In the genomic region with DNA sequence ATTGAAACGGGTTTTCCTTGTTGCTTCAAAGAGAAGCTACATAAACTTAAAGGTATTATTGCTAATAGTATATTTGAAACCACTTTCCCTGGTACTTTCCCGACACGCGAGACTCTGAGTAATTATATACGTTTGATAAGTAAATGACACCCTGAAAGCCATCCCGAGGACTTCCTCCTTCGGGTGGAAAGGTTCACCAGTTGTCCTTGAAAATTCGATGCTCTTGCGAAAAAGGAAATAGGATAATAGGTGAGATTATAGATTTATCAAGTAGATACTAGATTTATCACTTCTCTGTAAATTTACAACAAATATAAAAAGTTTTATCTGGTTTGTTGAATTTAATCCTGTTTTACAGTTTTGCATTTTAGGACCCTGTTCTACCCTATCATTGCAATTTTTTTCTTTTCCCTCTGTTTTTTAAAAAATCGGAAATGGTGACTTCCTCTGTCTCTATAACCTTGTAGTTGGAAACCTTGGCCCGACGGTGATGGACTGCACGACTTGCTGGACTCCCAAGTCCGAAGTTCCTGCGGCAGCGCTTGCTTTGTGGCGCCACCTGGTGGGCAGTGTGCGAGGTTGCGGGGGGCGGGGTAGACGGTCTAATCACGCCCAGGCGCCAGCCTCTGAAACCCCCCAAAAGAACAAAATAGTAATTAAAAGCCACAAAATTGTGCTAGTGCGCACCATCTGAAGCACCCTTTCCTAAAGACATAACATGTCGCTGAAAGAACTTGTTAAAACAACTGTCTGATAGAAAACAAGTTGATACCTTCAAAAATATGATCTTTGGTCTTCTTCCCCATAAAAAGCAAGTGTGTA, we compare ENCODE assay signal across 8 cellular contexts. TPM values are rescaled to one million over a fixed set of nuclear protein-coding genes. Genes with fewer than 3 reads are reported as not detected.
DNase-seq lines count a peak whose midpoint lies in the region; ATAC-seq and TF ChIP-seq lines count a peak whose summit lies in the region.

No MANE protein-coding gene starts in this region.

- peaks cover 5% of the 10 kb centered on the region for H3K9me3 Mint-ChIP-seq in activated T-cell treated with anti-CD3 and anti-CD28 coated beads, Interleukin-2, amount 50 U/mL, for 4 hours
- H3K9me3 Mint-ChIP-seq in neural crest cell = no peaks in the 10 kb centered on the region

- peak overlapping the region; percentile 89 for H2AFZ ChIP-seq in OCI-LY3 (ENCODE audit: low read depth, low read length)
- no peak overlapping the region for H2AFZ ChIP-seq in fibroblast of lung (ENCODE audit: low read length)

- H3K4me3 ChIP-seq in HL-60 (replicated peaks; ENCODE audit: insufficient read depth, low read length) = peak overlapping the region; percentile 63
- peak overlapping the region; percentile 80 for H3K4me3 ChIP-seq in OCI-LY3 (ENCODE audit: low read length)
- H3K4me3 ChIP-seq in fibroblast of lung (replicated peaks in 1 of 4; ENCODE audit: control extremely low read depth in 1 of 4, insufficient read depth in 1 of 4, low read depth in 3 of 4, low read length in 4 of 4) = peak overlapping the region in 2 of 4 experiments; percentile 65 to 75
- H3K4me3 ChIP-seq in tibial artery = peak overlapping the region in 1 of 2 donors; percentile 54

- no peaks in the 10 kb centered on the region for H3K79me2 ChIP-seq in OCI-LY3 (ENCODE audit: low read length)
- H3K79me2 ChIP-seq in fibroblast of lung (ENCODE audit: control insufficient read depth, insufficient read depth, low read length) = no peaks in the 10 kb centered on the region

- DNase-seq in COLO668 (lab: John Stamatoyannopoulos, UW; ENCODE audit: unreplicated experiment) = peak; percentile 81
- DNase-seq in HL-60 (ENCODE audit: low read depth in 1 of 2, low spot score in 1 of 2) = peak; percentile 74 to 84
- peak; percentile 69 for DNase-seq in activated T-cell treated with anti-CD3 and anti-CD28 coated beads, Interleukin-2, amount 50 U/mL, for 4 hours
- peak; percentile 78 to 88 for DNase-seq in fibroblast of lung (ENCODE audit: low read depth in 2 of 2)
- peak; percentile 98 for DNase-seq in neural crest cell (ENCODE audit: low read depth, low spot score)
- peak; percentile 59 to 87 for DNase-seq in tibial artery

- H3K36me3 ChIP-seq in OCI-LY3 (replicated peaks; ENCODE audit: low read depth, low read length) (no peaks in the 10 kb centered on the region), fibroblast of lung (ENCODE audit: control insufficient read depth, insufficient read depth, low read length) (no peaks in the 10 kb centered on the region), tibial artery (no peaks in the 10 kb centered on the region)

- TF ChIP-seq CTCF in HL-60 (IDR thresholded peaks at IDR 0.05; ENCODE audit: insufficient read depth, low read length) (peak; percentile 49), OCI-LY3 (IDR thresholded peaks at IDR 0.05; ENCODE audit: low read depth, low read length) (peak; percentile 95), fibroblast of lung (conservative IDR thresholded peaks at IDR 0.05 in 1 of 2, IDR thresholded peaks at IDR 0.05 in 1 of 2; ENCODE audit: low read depth in 1 of 2, low read length in 2 of 2) (peak; percentile 83 to 94), neural crest cell (conservative IDR thresholded peaks at IDR 0.05) (peak; percentile 95), tibial artery (IDR thresholded peaks at IDR 0.05) (peak; percentile 60 to 72)

- H3K9ac ChIP-seq in OCI-LY3 (ENCODE audit: low read length) (peak overlapping the region; percentile 45), fibroblast of lung (ENCODE audit: insufficient read depth, low read length) (no peak overlapping the region)

- no peak overlapping the region for H3K27ac Mint-ChIP-seq in neural crest cell (ENCODE audit: unreplicated experiment)

- H3K27me3 ChIP-seq in HL-60 (ENCODE audit: insufficient read depth, poor library complexity, severe bottlenecking) (peaks cover 36% of the 10 kb centered on the region), OCI-LY3 (ENCODE audit: low read depth, low read length) (no peaks in the 10 kb centered on the region), fibroblast of lung (ENCODE audit: control insufficient read depth, insufficient read depth, low read length) (peaks cover 8% of the 10 kb centered on the region), tibial artery (peaks cover 15 to 100% of the 10 kb centered on the region in 2 donors)

- H4K20me1 ChIP-seq in OCI-LY3 (ENCODE audit: insufficient read depth, low read length) (no peaks in the 10 kb centered on the region), fibroblast of lung (ENCODE audit: control insufficient read depth, extremely low read depth, insufficient read depth, low read length) (no peaks in the 10 kb centered on the region)

- intact Hi-C loops in tibial artery (cut with DNase I; ENCODE audit: low total_unique reads) = loop anchor here (10.0 kb wide), 2 partner anchors 289 to 399 kb away; no protein-coding TSS in a partner anchor

- no peak for ATAC-seq in activated T-cell treated with anti-CD3 and anti-CD28 coated beads, Interleukin-2, amount 50 U/mL, for 4 hours
- ATAC-seq in GM18861 (IDR thresholded peaks at IDR 0.05; ENCODE audit: unreplicated experiment) = no peak

- no peaks in the 10 kb centered on the region for H3K36me3 Mint-ChIP-seq in activated T-cell treated with anti-CD3 and anti-CD28 coated beads, Interleukin-2, amount 50 U/mL, for 4 hours (ENCODE audit: insufficient read depth)
- peaks cover under 1% of the 10 kb centered on the region for H3K36me3 Mint-ChIP-seq in neural crest cell (ENCODE audit: low read depth)

- H3K27ac ChIP-seq in HL-60 (replicated peaks) (no peak overlapping the region), OCI-LY3 (ENCODE audit: low read length) (no peak overlapping the region), fibroblast of lung (ENCODE audit: insufficient read depth, low read length) (no peak overlapping the region), tibial artery (no peak overlapping the region)

- peak overlapping the region; percentile 75 for H3K4me3 Mint-ChIP-seq in activated T-cell treated with anti-CD3 and anti-CD28 coated beads, Interleukin-2, amount 50 U/mL, for 4 hours
- peak overlapping the region; percentile 90 for H3K4me3 Mint-ChIP-seq in neural crest cell

- H3K4me1 ChIP-seq in OCI-LY3 (ENCODE audit: low read length) (peaks cover 7% of the 10 kb centered on the region; the same call in 1 of the 2 replicates), fibroblast of lung (ENCODE audit: control insufficient read depth, extremely low read depth, insufficient read depth, low read length) (peaks cover 5% of the 10 kb centered on the region), tibial artery (peaks cover 0 to 72% (median 56%) of the 10 kb centered on the region in 4 donors)

- peak overlapping the region; percentile 98 for H3K4me2 ChIP-seq in OCI-LY3 (ENCODE audit: low read length)
- peak overlapping the region; percentile 60 for H3K4me2 ChIP-seq in fibroblast of lung (ENCODE audit: extremely low read depth, insufficient read depth, low read length)

- H3K9me3 ChIP-seq in OCI-LY3 (ENCODE audit: insufficient read depth, low read length) (no peaks in the 10 kb centered on the region), fibroblast of lung (ENCODE audit: control insufficient read depth, insufficient read depth, low read depth, low read length) (no peaks in the 10 kb centered on the region), tibial artery (no peaks in the 10 kb centered on the region)

- peaks cover 51% of the 10 kb centered on the region for H3K4me1 Mint-ChIP-seq in activated T-cell treated with anti-CD3 and anti-CD28 coated beads, Interleukin-2, amount 50 U/mL, for 4 hours (ENCODE audit: low read depth)
- H3K4me1 Mint-ChIP-seq in neural crest cell = peaks cover 40% of the 10 kb centered on the region

- H3K27me3 Mint-ChIP-seq in activated T-cell treated with anti-CD3 and anti-CD28 coated beads, Interleukin-2, amount 50 U/mL, for 4 hours (ENCODE audit: low read depth) = peaks cover 84% of the 10 kb centered on the region
- H3K27me3 Mint-ChIP-seq in neural crest cell (ENCODE audit: low read depth) = peaks cover 97% of the 10 kb centered on the region

RNA-seq across cellular contexts. Expression of a gene that starts 1.0 kb away (rescaled TPM):
- not detected for total RNA-seq in activated T-cell treated with anti-CD3 and anti-CD28 coated beads, Interleukin-2, amount 50 U/mL, for 4 hours
- total RNA-seq in fibroblast of lung = not detected in 2 replicates
- polyA plus RNA-seq in fibroblast of lung = not detected in 2 replicates
- 0.07 and 0.09 TPM in 2 replicates for polyA plus RNA-seq in fibroblast of lung (2012)
- polyA minus RNA-seq in fibroblast of lung (ENCODE audit: low replicate concordance) = not detected in 2 replicates
- 21.1 and 22.6 TPM in 2 replicates for total RNA-seq in neural crest cell

RNA-seq across cellular contexts. Expression of a gene that starts 18.4 kb away (rescaled TPM):
- not detected for total RNA-seq in activated T-cell treated with anti-CD3 and anti-CD28 coated beads, Interleukin-2, amount 50 U/mL, for 4 hours
- total RNA-seq in fibroblast of lung (not detected in 2 replicates), neural crest cell (48.9 and 51.5 TPM in 2 replicates)
- 0.09 and 0.43 TPM in 2 replicates for polyA plus RNA-seq in fibroblast of lung
- 0.12 and 0.43 TPM in 2 replicates for polyA plus RNA-seq in fibroblast of lung (2012)
- polyA minus RNA-seq in fibroblast of lung (ENCODE audit: low replicate concordance) = 1.0 TPM in 1 of 2 replicates, not detected in the other

Comparison
In these comparisons a context has a peak if more than half of its experiments do, and no peak if none do; other contexts are left out.
1. RNA of a gene that starts 1.0 kb away (total RNA-seq): 21.1 to 22.6 TPM in neural crest cell; not detected in activated T-cell treated with anti-CD3 and anti-CD28 coated beads, Interleukin-2, amount 50 U/mL, for 4 hours and not detected in fibroblast of lung; every median in the first group is over 10 times any median in the second.
2. RNA of a gene that starts 18.4 kb away (total RNA-seq): 48.9 to 51.5 TPM in neural crest cell; not detected in activated T-cell treated with anti-CD3 and anti-CD28 coated beads, Interleukin-2, amount 50 U/mL, for 4 hours and not detected in fibroblast of lung; every median in the first group is over 10 times any median in the second.
3. Peak in every context shown above with its lines, with median percentiles within 50 percentile points of each other: DNase-seq and CTCF ChIP-seq.